In genomic region chr5:17121776-17122175, GRCh38 we compare ENCODE assay signal across 16 cellular contexts.
DNase-seq lines count a peak whose midpoint lies in the region; ATAC-seq and TF ChIP-seq lines count a peak whose summit lies in the region.
"Had no signal": no experiment of that assay in that cellular context is flagged by ENCODE, and none has a peak within 500 bp of the region (broad histone marks: within the 10 kb centered on the region; RNA-seq: fewer than 3 reads in every experiment).

No MANE protein-coding gene starts in this region.

- no peaks in the 10 kb centered on the region for H3K36me3 ChIP-seq in IMR-90 (ENCODE audit: control insufficient read depth, insufficient read depth, low read length)
- no peaks in the 10 kb centered on the region for H3K36me3 ChIP-seq in trophoblast cell (ENCODE audit: control insufficient read depth in 1 of 2, insufficient read depth in 2 of 2, low read length in 2 of 2)
- no peaks in the 10 kb centered on the region for H3K36me3 ChIP-seq in breast epithelium
- H3K36me3 ChIP-seq in lower lobe of right lung: no peaks in the 10 kb centered on the region
- H3K36me3 ChIP-seq: BLaER1, HAP-1 had no signal

- H2BK15ac ChIP-seq in IMR-90 (ENCODE audit: low read depth, low read length): peak overlapping the region; percentile 98; the same call in 2 of the 3 replicates

- H3K14ac ChIP-seq in IMR-90 (replicated peaks; ENCODE audit: low read depth, low read length) (peak overlapping the region; percentile 73), trophoblast cell (ENCODE audit: low read length) (no peak overlapping the region)

- POLR2A ChIA-PET in IMR-90 (lab: Charles Lee; ENCODE audit: unreplicated experiment): no interaction called here

- CTCF ChIA-PET in IMR-90 (lab: Yijun Ruan, JAX): no interaction called here

- H3K4ac ChIP-seq in IMR-90 (ENCODE audit: low read depth, low read length) (peak overlapping the region; percentile 55), trophoblast cell (ENCODE audit: low read depth, low read length) (no peak overlapping the region)

- H4K91ac ChIP-seq in IMR-90 (ENCODE audit: insufficient read depth, low read depth, low read length) (peak overlapping the region; percentile 64), trophoblast cell (ENCODE audit: low read depth, low read length) (no peak overlapping the region)

- intact Hi-C loops in IMR-90 (cut with micrococcal nuclease) (no loop called here), breast epithelium (cut with DNase I; ENCODE audit: low total_unique reads) (loop anchor here (10.0 kb wide), 1 partner anchor 437 kb away; no protein-coding TSS in a partner anchor), lower lobe of right lung (cut with DNase I) (no loop called here)

- H3K9me3 ChIP-seq in IMR-90 (ENCODE audit: control insufficient read depth, insufficient read depth, low read length) (no peaks in the 10 kb centered on the region), trophoblast cell (ENCODE audit: insufficient read depth, low read depth, low read length) (peaks cover 1% of the 10 kb centered on the region), breast epithelium (no peaks in the 10 kb centered on the region), lower lobe of right lung (no peaks in the 10 kb centered on the region)
- H3K9me3 ChIP-seq: HAP-1 had no signal

- no peak for TF ChIP-seq RAD21 in IMR-90 (IDR thresholded peaks at IDR 0.05; ENCODE audit: low read length)

- H3K4me3 ChIP-seq in IMR-90 (ENCODE audit: insufficient read depth, low read depth, low read length): no peak overlapping the region
- H3K4me3 ChIP-seq in trophoblast cell (ENCODE audit: low read depth, low read length): no peak overlapping the region
- H3K4me3 ChIP-seq in breast epithelium: no peak overlapping the region
- H3K4me3 ChIP-seq in lower lobe of right lung: no peak overlapping the region
- H3K4me3 ChIP-seq: BLaER1, GM23248, HAP-1, K562 had no signal

- no peaks in the 10 kb centered on the region for H4K20me1 ChIP-seq in IMR-90 (ENCODE audit: insufficient read depth, low read length)
- H4K20me1 ChIP-seq: BLaER1 had no signal

- in situ Hi-C loops in IMR-90 (cut with MboI; ENCODE audit: low sequenced_read_pairs): no loop called here

- no peaks in the 10 kb centered on the region for H3K27me3 ChIP-seq in IMR-90 (ENCODE audit: control insufficient read depth, insufficient read depth, low read length)
- no peaks in the 10 kb centered on the region for H3K27me3 ChIP-seq in trophoblast cell (ENCODE audit: insufficient read depth, low read length)
- H3K27me3 ChIP-seq in breast epithelium: no peaks in the 10 kb centered on the region
- no peaks in the 10 kb centered on the region for H3K27me3 ChIP-seq in lower lobe of right lung (ENCODE audit: low read depth)
- H3K27me3 ChIP-seq: BLaER1 had no signal

- no peak for TF ChIP-seq POLR2A in IMR-90 (IDR thresholded peaks at IDR 0.05; ENCODE audit: low read depth, low read length)
- no peak for TF ChIP-seq POLR2A in breast epithelium (IDR thresholded peaks at IDR 0.05)

- peak overlapping the region; percentile 51 for H2AK9ac ChIP-seq in IMR-90 (replicated peaks; ENCODE audit: low read depth, low read length, poor library complexity)

- H3K4me1 ChIP-seq in IMR-90 (ENCODE audit: control insufficient read depth, insufficient read depth, low read length) (peaks cover 6% of the 10 kb centered on the region), trophoblast cell (ENCODE audit: control insufficient read depth in 1 of 2, insufficient read depth in 2 of 2, low read length in 2 of 2) (peaks cover 10 to 13% of the 10 kb centered on the region in 2 experiments), breast epithelium (no peaks in the 10 kb centered on the region), lower lobe of right lung (peaks cover 17% of the 10 kb centered on the region)

- H3K18ac ChIP-seq in IMR-90 (ENCODE audit: low read depth, low read length) (peak overlapping the region; percentile 10), trophoblast cell (ENCODE audit: low read length) (no peak overlapping the region)

- H2BK20ac ChIP-seq in IMR-90 (ENCODE audit: low read depth, low read length): peak overlapping the region; percentile 88

- peak overlapping the region; percentile 75; the same call in 1 of the 2 replicates for H3K23ac ChIP-seq in IMR-90 (ENCODE audit: low read depth, low read length)
- no peak overlapping the region for H3K23ac ChIP-seq in trophoblast cell (ENCODE audit: low read length)

- H4K8ac ChIP-seq in IMR-90 (ENCODE audit: low read depth in 2 of 2, low read length in 2 of 2): peak overlapping the region; percentile 44 to 77
- no peak overlapping the region for H4K8ac ChIP-seq in trophoblast cell (ENCODE audit: low read depth, low read length)

- WGBS in IMR-90 (ENCODE audit: extremely low coverage in 2 of 2, insufficient read length in 1 of 2), 2 experiments: 81% methylated on average over 2 of the region's 3 CpGs; no CpG with 5 or more reads in 1 of the 2 experiments
- no CpG with 5 or more reads among the region's 3 CpGs for WGBS in trophoblast cell (ENCODE audit: extremely low coverage, insufficient coverage, insufficient read length)

- peaks cover 16% of the 10 kb centered on the region for H3K9me1 ChIP-seq in IMR-90 (ENCODE audit: insufficient read depth, low read length)

- H3K79me1 ChIP-seq in IMR-90 (ENCODE audit: low read depth in 1 of 2, low read length in 2 of 2): peaks cover 15 to 27% of the 10 kb centered on the region in 2 experiments
- peaks cover 3% of the 10 kb centered on the region for H3K79me1 ChIP-seq in trophoblast cell (ENCODE audit: low read length)

- H3K27ac ChIP-seq in IMR-90 (ENCODE audit: insufficient read depth, low read length) (peak overlapping the region; percentile 45; the same call in 1 of the 2 replicates), trophoblast cell (ENCODE audit: low read depth, low read length) (no peak overlapping the region), breast epithelium (no peak overlapping the region), lower lobe of right lung (no peak overlapping the region)
- H3K27ac ChIP-seq: BLaER1, GM23248 had no signal

- H2AFZ ChIP-seq in IMR-90 (replicated peaks; ENCODE audit: low read length, poor library complexity): peak overlapping the region; percentile 76
- H2AFZ ChIP-seq in trophoblast cell (ENCODE audit: insufficient read depth, low read length, poor library complexity): no peak overlapping the region
- H2AFZ ChIP-seq: GM23248 had no signal

- H2BK5ac ChIP-seq in IMR-90 (ENCODE audit: low read depth, low read length, poor library complexity, severe bottlenecking): peak overlapping the region; percentile 62
- H2BK5ac ChIP-seq in trophoblast cell (ENCODE audit: low read depth, low read length, poor library complexity): no peak overlapping the region

- TF ChIP-seq CTCF in IMR-90 (conservative IDR thresholded peaks at IDR 0.05; ENCODE audit: low read depth, low read length) (no peak), breast epithelium (IDR thresholded peaks at IDR 0.05) (no peak), lower lobe of right lung (IDR thresholded peaks at IDR 0.05) (no peak)

- no peak overlapping the region for H2BK12ac ChIP-seq in trophoblast cell (ENCODE audit: low read length)

- H4K5ac ChIP-seq in IMR-90 (ENCODE audit: low read depth, low read length): peak overlapping the region; percentile 21; the same call in 1 of the 2 replicates

- H3K56ac ChIP-seq in IMR-90 (ENCODE audit: extremely low read depth, insufficient read depth, low read length): no peak overlapping the region

- ATAC-seq in IMR-90 (ENCODE audit: low read depth) (no peak), lower lobe of right lung (no peak)
- ATAC-seq: CD8-positive, alpha-beta T cell; K562 had no signal

- BruUV-seq in IMR-90 (replicated peaks; lab: Mats Ljungman, UMichigan): no TSS peak

- H3K9ac ChIP-seq in IMR-90 (ENCODE audit: low read depth, low read length) (no peak overlapping the region), trophoblast cell (ENCODE audit: low read length) (no peak overlapping the region)
- H3K9ac ChIP-seq: BLaER1, GM23248 had no signal

- no peak overlapping the region for H3K4me2 ChIP-seq in IMR-90 (ENCODE audit: low read depth, low read length)
- H3K4me2 ChIP-seq in trophoblast cell (ENCODE audit: low read length): no peak overlapping the region
- H3K4me2 ChIP-seq: BLaER1 had no signal

- H2AK5ac ChIP-seq in IMR-90 (ENCODE audit: low read depth, low read length): peak overlapping the region; percentile 81
- no peak overlapping the region for H2AK5ac ChIP-seq in trophoblast cell (ENCODE audit: low read length)

- no peaks in the 10 kb centered on the region for H3K79me2 ChIP-seq in trophoblast cell (ENCODE audit: control insufficient read depth, insufficient read depth, low read length, poor library complexity)

- H2BK120ac ChIP-seq in IMR-90 (ENCODE audit: low read depth, low read length): peak overlapping the region; percentile 78
- H2BK120ac ChIP-seq in trophoblast cell (ENCODE audit: insufficient read depth, low read length, poor library complexity): peak overlapping the region; percentile 18

- no peak for DNase-seq in IMR-90
- peak; percentile 70 for DNase-seq in islet precursor cell
- DNase-seq in trophoblast cell: no peak
- no peak for DNase-seq in NCI-H1092 (lab: John Stamatoyannopoulos, UW)
- no peak for DNase-seq in AML-193 (lab: John Stamatoyannopoulos, UW)
- no peak for DNase-seq in breast epithelium (ENCODE audit: low spot score in 2 of 2)
- DNase-seq in lower lobe of right lung: no peak
- DNase-seq: CD8-positive, alpha-beta T cell; DMS 273 treated with DMSO at 0.1 percent for 48 hours; DMS53; DND-41; EL; GM23248 had no signal

- dilution Hi-C loops in IMR-90 (cut with HindIII; ENCODE audit: low sequenced_read_pairs, unreplicated experiment): no loop called here

- no peak overlapping the region for H4K12ac ChIP-seq in trophoblast cell (ENCODE audit: low read depth, low read length)

TF ChIP-seq in IMR-90, 13 proteins besides CTCF, POLR2A, EP300 and RAD21 (continues in another document):
- TF ChIP-seq MXI1 (IDR thresholded peaks at IDR 0.05; ENCODE audit: borderline replicate concordance, low read depth, low read length): no peak
- no peak for TF ChIP-seq BHLHE40 (IDR thresholded peaks at IDR 0.05; ENCODE audit: low read depth, low read length)
- no peak for TF ChIP-seq NFE2L2 (IDR thresholded peaks at IDR 0.05; ENCODE audit: low read depth, low read length)
- no peak for TF ChIP-seq CHD1 (IDR thresholded peaks at IDR 0.05; ENCODE audit: low read depth, low read length)
- TF ChIP-seq CEBPB (IDR thresholded peaks at IDR 0.05; ENCODE audit: low read depth, low read length): no peak
- no peak for TF ChIP-seq RCOR1 (IDR thresholded peaks at IDR 0.05; ENCODE audit: insufficient replicate concordance, low read length)
- no peak for TF ChIP-seq ELK1 (IDR thresholded peaks at IDR 0.05; ENCODE audit: borderline replicate concordance, low read depth, low read length)
